In the genomic region with DNA sequence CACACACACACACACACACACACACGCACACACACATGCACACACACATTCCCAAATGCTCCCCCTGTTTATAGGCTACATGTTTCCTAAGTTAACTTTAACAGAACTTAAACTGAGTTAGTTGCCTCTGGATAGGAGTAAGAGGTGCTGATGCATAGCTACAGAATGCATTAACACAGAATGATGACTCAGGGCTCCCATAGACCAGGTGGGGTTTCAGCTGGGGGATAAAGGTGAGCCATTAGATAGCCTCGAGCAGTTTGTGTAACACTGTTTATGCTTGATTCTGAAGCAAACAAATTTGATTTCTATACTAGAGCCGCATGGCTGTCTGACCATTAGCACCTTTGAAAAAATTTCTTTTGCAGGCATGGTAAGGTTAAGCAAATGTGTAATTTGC, we compare ENCODE assay signal across 17 cellular contexts.
A peak's percentile ranks its signal among the peaks of the same experiment; 100 is the strongest.
DNase-seq lines count a peak whose midpoint lies in the region; ATAC-seq and TF ChIP-seq lines count a peak whose summit lies in the region.
"Had no signal": no experiment of that assay in that cellular context is flagged by ENCODE, and none has a peak within 500 bp of the region (broad histone marks: within the 10 kb centered on the region; RNA-seq: fewer than 3 reads in every experiment).

No MANE protein-coding gene starts in this region.

- no peak overlapping the region for H2BK20ac ChIP-seq in IMR-90 (ENCODE audit: low read depth, low read length)

- no peaks in the 10 kb centered on the region for H3K36me3 ChIP-seq in GM23338 (ENCODE audit: insufficient read depth)
- no peaks in the 10 kb centered on the region for H3K36me3 ChIP-seq in IMR-90 (ENCODE audit: control insufficient read depth, insufficient read depth, low read length)
- H3K36me3 ChIP-seq: HAP-1 had no signal

- no peak overlapping the region for H2AK9ac ChIP-seq in IMR-90 (replicated peaks; ENCODE audit: low read depth, low read length, poor library complexity)

- in situ Hi-C loops in IMR-90 (cut with MboI; ENCODE audit: low sequenced_read_pairs), result no loop called here

- no TSS peak for BruUV-seq in IMR-90 (replicated peaks; lab: Mats Ljungman, UMichigan)

- H3K4me2 ChIP-seq in GM23338 (no peak overlapping the region), IMR-90 (ENCODE audit: low read depth, low read length) (no peak overlapping the region)

- no peaks in the 10 kb centered on the region for H3K79me1 ChIP-seq in IMR-90 (ENCODE audit: low read depth in 1 of 2, low read length in 2 of 2)

- TF ChIP-seq CTCF in GM23338 (conservative IDR thresholded peaks at IDR 0.05; ENCODE audit: low read depth in 2 of 2), result no peak
- no peak for TF ChIP-seq CTCF in IMR-90 (conservative IDR thresholded peaks at IDR 0.05; ENCODE audit: low read depth, low read length)
- no peak for TF ChIP-seq CTCF in epithelial cell of proximal tubule (conservative IDR thresholded peaks at IDR 0.05; ENCODE audit: low read depth, low read length)
- no peak for TF ChIP-seq CTCF in neural crest cell (conservative IDR thresholded peaks at IDR 0.05)

- H3K4me1 Mint-ChIP-seq in GM23338 (peaks cover 8% of the 10 kb centered on the region; the same call in 2 of the 3 replicates), neural crest cell (peaks cover 24% of the 10 kb centered on the region)
- H3K4me1 Mint-ChIP-seq: CD4-positive, CD25-positive, alpha-beta regulatory T cell had no signal

- no peak overlapping the region for H3K4ac ChIP-seq in IMR-90 (ENCODE audit: low read depth, low read length)

- ATAC-seq in GM23338, result peak; percentile 36; the same call in 2 of the 3 replicates
- ATAC-seq in IMR-90 (ENCODE audit: low read depth), result no peak
- no peak for ATAC-seq in HG03442 (IDR thresholded peaks at IDR 0.05; ENCODE audit: unreplicated experiment)
- ATAC-seq in GM18861 (IDR thresholded peaks at IDR 0.05; ENCODE audit: unreplicated experiment), result no peak

- no peak overlapping the region for H4K5ac ChIP-seq in IMR-90 (ENCODE audit: low read depth, low read length)

- POLR2A ChIA-PET in IMR-90 (lab: Charles Lee; ENCODE audit: unreplicated experiment), result no interaction called here

- H3K4me3 Mint-ChIP-seq in GM23338 (no peak overlapping the region), neural crest cell (no peak overlapping the region)
- H3K4me3 Mint-ChIP-seq: CD4-positive, CD25-positive, alpha-beta regulatory T cell had no signal

- no peaks in the 10 kb centered on the region for H3K79me2 ChIP-seq in GM23338 (replicated peaks; ENCODE audit: insufficient read depth)

- no CpG with 5 or more reads among the region's 3 CpGs for WGBS in IMR-90 (ENCODE audit: extremely low coverage in 2 of 2, insufficient read length in 1 of 2), 2 experiments

- H3K4me1 ChIP-seq in GM23338 (ENCODE audit: insufficient read depth) (peaks cover 6% of the 10 kb centered on the region; the same call in 1 of the 2 replicates), IMR-90 (ENCODE audit: control insufficient read depth, insufficient read depth, low read length) (no peaks in the 10 kb centered on the region)
- H3K4me1 ChIP-seq: HAP-1 had no signal

- peaks cover 4% of the 10 kb centered on the region; the same call in 1 of the 2 replicates for H3K9me2 ChIP-seq in GM23338 (ENCODE audit: insufficient read depth)

- no peak overlapping the region for H3K18ac ChIP-seq in IMR-90 (ENCODE audit: low read depth, low read length)

- H3K9me3 Mint-ChIP-seq in GM23338 (no peaks in the 10 kb centered on the region), neural crest cell (peaks cover 5% of the 10 kb centered on the region)
- H3K9me3 Mint-ChIP-seq: CD4-positive, CD25-positive, alpha-beta regulatory T cell had no signal

- dilution Hi-C loops in IMR-90 (cut with HindIII; ENCODE audit: low sequenced_read_pairs, unreplicated experiment), result no loop called here

- intact Hi-C loops in IMR-90 (cut with micrococcal nuclease), result no loop called here

- H2AK5ac ChIP-seq in IMR-90 (ENCODE audit: low read depth, low read length), result no peak overlapping the region

- no peak overlapping the region for H2BK5ac ChIP-seq in IMR-90 (ENCODE audit: low read depth, low read length, poor library complexity, severe bottlenecking)

- H2AFZ ChIP-seq in GM23338, result no peak overlapping the region
- H2AFZ ChIP-seq in IMR-90 (replicated peaks; ENCODE audit: low read length, poor library complexity), result no peak overlapping the region

- no peaks in the 10 kb centered on the region for H3F3A ChIP-seq in GM23338 (replicated peaks; ENCODE audit: low read depth)

- H3K9me3 ChIP-seq in IMR-90 (ENCODE audit: control insufficient read depth, insufficient read depth, low read length), result 0 out of 2 replicates have a peak, but pooled peaks cover 1% of the 10 kb centered on the region
- H3K9me3 ChIP-seq: HAP-1 had no signal

- no peak overlapping the region for H4K91ac ChIP-seq in IMR-90 (ENCODE audit: insufficient read depth, low read depth, low read length)

- H2BK15ac ChIP-seq in IMR-90 (ENCODE audit: low read depth, low read length), result no peak overlapping the region

- H3K27ac Mint-ChIP-seq in GM23338, result peak overlapping the region; percentile 89
- H3K27ac Mint-ChIP-seq in neural crest cell (ENCODE audit: unreplicated experiment), result peak overlapping the region; percentile 28
- H3K27ac Mint-ChIP-seq: CD4-positive, CD25-positive, alpha-beta regulatory T cell had no signal

- CTCF ChIA-PET in IMR-90 (lab: Yijun Ruan, JAX), result interaction anchor here (0.5 kb wide), 1 partner anchor 154 kb away, joined by 4 read pairs; no protein-coding TSS in a partner anchor

- no peak for TF ChIP-seq POLR2A in IMR-90 (IDR thresholded peaks at IDR 0.05; ENCODE audit: low read depth, low read length)

- H3K27me3 Mint-ChIP-seq in GM23338 (ENCODE audit: insufficient read depth, low read depth, poor library complexity) (no peaks in the 10 kb centered on the region), neural crest cell (ENCODE audit: low read depth) (no peaks in the 10 kb centered on the region)
- H3K27me3 Mint-ChIP-seq: CD4-positive, CD25-positive, alpha-beta regulatory T cell had no signal

- H4K20me1 ChIP-seq in GM23338 (replicated peaks; ENCODE audit: insufficient read depth) (no peaks in the 10 kb centered on the region), IMR-90 (ENCODE audit: insufficient read depth, low read length) (no peaks in the 10 kb centered on the region)

- no peaks in the 10 kb centered on the region for H3K36me3 Mint-ChIP-seq in GM23338 (ENCODE audit: low read depth)
- H3K36me3 Mint-ChIP-seq in neural crest cell (ENCODE audit: low read depth), result no peaks in the 10 kb centered on the region
- H3K36me3 Mint-ChIP-seq: CD4-positive, CD25-positive, alpha-beta regulatory T cell had no signal

- H3K14ac ChIP-seq in IMR-90 (replicated peaks; ENCODE audit: low read depth, low read length), result no peak overlapping the region

- DNase-seq in GM23338 (ENCODE audit: low spot score), result peak; percentile 30
- DNase-seq in IMR-90, result peak; percentile 1
- DNase-seq in epithelial cell of proximal tubule (ENCODE audit: low read depth), result peak; percentile 25
- DNase-seq in neural crest cell (ENCODE audit: low read depth, low spot score), result no peak
- DNase-seq in DMS 273 treated with DMSO at 0.1 percent for 48 hours (lab: John Stamatoyannopoulos, UW), result no peak
- no peak for DNase-seq in NCI-H2029 treated with DMSO at 0.1 percent for 48 hours (lab: John Stamatoyannopoulos, UW)
- DNase-seq: ACHN; CD4-positive, CD25-positive, alpha-beta regulatory T cell; DMS79 treated with DMSO at 0.1 percent for 48 hours; NCI-H1048; NCI-H2107; NCI-H226; NCI-H526; Right ventricle myocardium superior had no signal

- no peak overlapping the region for H2BK120ac ChIP-seq in IMR-90 (ENCODE audit: low read depth, low read length)

- H3K9ac ChIP-seq in IMR-90 (ENCODE audit: low read depth, low read length), result no peak overlapping the region

- no peaks in the 10 kb centered on the region for H3K9me1 ChIP-seq in IMR-90 (ENCODE audit: insufficient read depth, low read length)

- H3K4me3 ChIP-seq in GM23338 (no peak overlapping the region), IMR-90 (ENCODE audit: insufficient read depth, low read depth, low read length) (no peak overlapping the region), epithelial cell of proximal tubule (ENCODE audit: low read depth, low read length) (no peak overlapping the region)
- H3K4me3 ChIP-seq: HAP-1 had no signal

- H3K23ac ChIP-seq in IMR-90 (ENCODE audit: low read depth, low read length), result no peak overlapping the region

- H3K27ac ChIP-seq in GM23338 (ENCODE audit: low read depth) (no peak overlapping the region), IMR-90 (ENCODE audit: insufficient read depth, low read length) (no peak overlapping the region)

- TF ChIP-seq RAD21 in IMR-90 (IDR thresholded peaks at IDR 0.05; ENCODE audit: low read length), result no peak

- no peaks in the 10 kb centered on the region for H3K27me3 ChIP-seq in GM23338 (ENCODE audit: insufficient read depth)
- H3K27me3 ChIP-seq in IMR-90 (ENCODE audit: control insufficient read depth, insufficient read depth, low read length), result no peaks in the 10 kb centered on the region

- H3K56ac ChIP-seq in IMR-90 (ENCODE audit: extremely low read depth, insufficient read depth, low read length), result no peak overlapping the region

- H4K8ac ChIP-seq in IMR-90 (ENCODE audit: low read depth in 2 of 2, low read length in 2 of 2), result no peak overlapping the region

TF ChIP-seq in GM23338, 12 proteins besides CTCF, POLR2A, EP300 and RAD21 (continues in another document):
- no peak for TF ChIP-seq CREB1 (CRISPR knock-in tag; IDR thresholded peaks at IDR 0.05; ENCODE audit: low read depth)

TF ChIP-seq in IMR-90, 13 proteins besides CTCF, POLR2A, EP300 and RAD21:
- TF ChIP-seq, protein P1, sequence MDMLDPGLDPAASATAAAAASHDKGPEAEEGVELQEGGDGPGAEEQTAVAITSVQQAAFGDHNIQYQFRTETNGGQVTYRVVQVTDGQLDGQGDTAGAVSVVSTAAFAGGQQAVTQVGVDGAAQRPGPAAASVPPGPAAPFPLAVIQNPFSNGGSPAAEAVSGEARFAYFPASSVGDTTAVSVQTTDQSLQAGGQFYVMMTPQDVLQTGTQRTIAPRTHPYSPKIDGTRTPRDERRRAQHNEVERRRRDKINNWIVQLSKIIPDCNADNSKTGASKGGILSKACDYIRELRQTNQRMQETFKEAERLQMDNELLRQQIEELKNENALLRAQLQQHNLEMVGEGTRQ (IDR thresholded peaks at IDR 0.05; ENCODE audit: low read depth, low read length), result no peak
- no peak for TF ChIP-seq MAZ (IDR thresholded peaks at IDR 0.05; ENCODE audit: borderline replicate concordance, low read depth, low read length)

Comparison
In these comparisons a context has a peak if more than half of its experiments do, and no peak if none do; other contexts are left out.
1. DNase-seq: peak in GM23338 (single experiment), IMR-90 (single experiment) and epithelial cell of proximal tubule (single experiment); none in neural crest cell (single experiment), DMS 273 treated with DMSO at 0.1 percent for 48 hours (single experiment) and NCI-H2029 treated with DMSO at 0.1 percent for 48 hours (single experiment).